ENCODE assay signal across 8 cellular contexts in the genomic region with DNA sequence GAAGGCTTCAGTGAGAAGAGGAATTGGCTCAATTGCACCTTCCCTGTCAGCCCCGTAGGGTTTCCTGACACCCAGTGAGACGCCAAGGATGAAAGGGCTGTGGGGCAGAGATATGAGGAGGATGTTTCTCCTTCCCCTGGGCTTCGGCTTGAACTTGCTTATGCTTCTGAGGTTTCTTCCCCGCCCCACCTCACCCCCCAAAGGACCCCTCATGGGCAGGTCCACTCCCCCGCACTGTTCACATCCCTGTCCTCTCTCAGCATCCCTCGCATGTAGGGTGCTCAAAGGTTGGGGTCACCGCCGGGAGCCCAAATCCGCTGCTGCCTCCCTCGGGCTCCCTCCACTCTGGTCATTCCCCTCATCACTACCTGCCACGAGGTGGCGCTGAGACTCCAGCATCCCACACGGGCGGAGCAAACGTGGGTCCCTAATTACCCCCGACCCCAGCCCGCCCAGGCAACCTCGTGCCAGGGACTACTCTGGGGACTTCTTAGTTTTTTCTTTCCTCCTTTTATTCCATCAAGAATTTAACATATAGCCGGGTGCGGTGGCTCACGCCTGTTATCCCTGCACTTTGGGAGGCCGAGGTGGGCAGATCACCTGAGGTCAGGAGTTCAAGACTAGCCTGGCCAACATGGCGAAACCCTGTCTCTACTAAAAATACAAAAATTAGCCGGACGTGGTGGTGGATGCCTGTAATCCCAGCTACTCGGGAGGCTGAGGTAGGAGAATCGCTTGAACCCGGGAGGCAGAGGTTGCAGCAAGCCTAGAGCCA. TPM values are rescaled to one million over a fixed set of nuclear protein-coding genes. Genes with fewer than 3 reads are reported as not detected.
DNase-seq lines count a peak whose midpoint lies in the region; ATAC-seq and TF ChIP-seq lines count a peak whose summit lies in the region.

No MANE protein-coding gene starts in this region.

- CTCF ChIA-PET in RWPE1 (lab: Yijun Ruan, JAX), result no interaction called here

- intact Hi-C loops in Right ventricle myocardium inferior (cut with DNase I) (loop anchor here (1.0 to 5.0 kb wide), 2 partner anchors 56 to 241 kb away; a partner anchor contains a TSS), cardiac septum (cut with DNase I) (loop anchor here (5.0 kb wide), 1 partner anchor 56 kb away; no protein-coding TSS in a partner anchor), head of caudate nucleus (cut with DNase I) (no loop called here), sciatic nerve (cut with DNase I) (loop anchor here (10.0 kb wide), 1 partner anchor 239 kb away; a partner anchor contains a TSS)

- peak; percentile 82 for DNase-seq in Right ventricle myocardium inferior (ENCODE audit: missing footprints)
- no peak for DNase-seq in cardiac septum (ENCODE audit: low spot score)
- DNase-seq in RWPE1 (ENCODE audit: low spot score), result peak; percentile 50
- peak; percentile 90 for DNase-seq in activated effector memory CD4-positive, alpha-beta T cell treated with anti-CD3 and anti-CD28 coated beads, Interleukin-2, amount 50 U/mL, for 16 hours
- peak in 40 of 42 donors; percentile 17 to 81 (median 58) for DNase-seq in head of caudate nucleus
- peak; percentile 84 for DNase-seq in sciatic nerve (ENCODE audit: low spot score)
- no peak for DNase-seq in NCI-H226

- POLR2A ChIA-PET in RWPE1 (lab: Yijun Ruan, JAX; ENCODE audit: low non-redundant PET), result interaction anchor here (0.6 kb wide), 1 partner anchor 8 kb away, joined by 4 read pairs; no protein-coding TSS in a partner anchor

- H3K27ac ChIP-seq in RWPE1, result no peak overlapping the region

- ATAC-seq in Right ventricle myocardium inferior (peak; percentile 70), sciatic nerve (peak; percentile 60), HG02678 (IDR thresholded peaks at IDR 0.05; ENCODE audit: unreplicated experiment) (no peak)

- TF ChIP-seq CTCF in RWPE1 (conservative IDR thresholded peaks at IDR 0.05; ENCODE audit: low read depth), result peak; percentile 83

RNA-seq across cellular contexts. Expression of a gene that starts 3.3 kb away (rescaled TPM):
- 2.2 TPM for total RNA-seq in Right ventricle myocardium inferior
- total RNA-seq in cardiac septum, result 0.65 TPM
- 5.3 TPM for total RNA-seq in sciatic nerve

RNA-seq across cellular contexts. Expression of a gene that starts 5.9 kb away (rescaled TPM):
- total RNA-seq in Right ventricle myocardium inferior (not detected), cardiac septum (not detected), sciatic nerve (not detected)

Comparison
In these comparisons a context has a peak if more than half of its experiments do, and no peak if none do; other contexts are left out.
1. DNase-seq: peak in Right ventricle myocardium inferior (single experiment), RWPE1 (single experiment), activated effector memory CD4-positive, alpha-beta T cell treated with anti-CD3 and anti-CD28 coated beads, Interleukin-2, amount 50 U/mL, for 16 hours (single experiment), head of caudate nucleus (40 of 42) and sciatic nerve (single experiment); none in cardiac septum (single experiment) and NCI-H226 (single experiment).